Comparison of ENCODE assay signal across 18 cellular contexts in genomic region chr16:1028524-1029258, GRCh38. TPM values are rescaled to one million over a fixed set of nuclear protein-coding genes. Genes with fewer than 3 reads are reported as not detected.
DNase-seq lines count a peak whose midpoint lies in the region; ATAC-seq lines count a peak whose summit lies in the region.
"Had no signal": no experiment of that assay in that cellular context is flagged by ENCODE, and none has a peak within 500 bp of the region (broad histone marks: within the 10 kb centered on the region; RNA-seq: fewer than 3 reads in every experiment).

No MANE protein-coding gene starts in this region.

- H3K4ac ChIP-seq in mesenchymal stem cell (ENCODE audit: low read depth in 1 of 2, low read length in 2 of 2): no peak overlapping the region

- WGBS in mesenchymal stem cell: 65% methylated on average over 39 of the region's 39 CpGs

- no peaks in the 10 kb centered on the region for H3K36me3 ChIP-seq in naive thymus-derived CD4-positive, alpha-beta T cell (ENCODE audit: control insufficient read depth in 2 of 3, insufficient read depth in 3 of 3, low read length in 3 of 3)
- no peaks in the 10 kb centered on the region for H3K36me3 ChIP-seq in mesenchymal stem cell (ENCODE audit: control insufficient read depth in 1 of 2, insufficient read depth in 2 of 2, low read depth in 1 of 2, low read length in 2 of 2)

- no peak overlapping the region for H3K4me3 ChIP-seq in naive thymus-derived CD4-positive, alpha-beta T cell (ENCODE audit: low read length)
- no peak overlapping the region for H3K4me3 ChIP-seq in mesenchymal stem cell (ENCODE audit: insufficient read depth in 1 of 2, low read depth in 1 of 2, low read length in 2 of 2)
- H3K4me3 ChIP-seq: PC-9 had no signal

- H2BK120ac ChIP-seq in mesenchymal stem cell (ENCODE audit: low read depth, low read length): no peak overlapping the region

- peaks cover 14% of the 10 kb centered on the region for H3K4me1 Mint-ChIP-seq in stimulated activated naive CD8-positive, alpha-beta T cell treated with anti-CD3 and anti-CD28 coated beads, Interleukin-15, amount 100 ng/mL, for 72 hours
- H3K4me1 Mint-ChIP-seq in naive thymus-derived CD4-positive, alpha-beta T cell: peaks cover 0 to 3% (median 0%) of the 10 kb centered on the region in 7 donors

- peak overlapping the region in 1 of 2 experiments; percentile 24 for H2BK12ac ChIP-seq in mesenchymal stem cell (ENCODE audit: low read length in 2 of 2)

- no peak overlapping the region for H2AFZ ChIP-seq in mesenchymal stem cell (ENCODE audit: low read depth, low read length)
- H2AFZ ChIP-seq: PC-9 had no signal

- CTCF ChIA-PET in naive thymus-derived CD4-positive, alpha-beta T cell (lab: Charles Lee): interaction anchor here (0.7 kb wide), 1 partner anchor 1135 kb away, joined by 4 read pairs; no protein-coding TSS in a partner anchor

- H3K9ac ChIP-seq in mesenchymal stem cell (ENCODE audit: low read length): no peak overlapping the region
- H3K9ac ChIP-seq: KMS-11 had no signal

- no peak overlapping the region for H2BK5ac ChIP-seq in mesenchymal stem cell (ENCODE audit: low read depth, low read length, poor library complexity, severe bottlenecking)

- no peak overlapping the region for H3K14ac ChIP-seq in mesenchymal stem cell (ENCODE audit: low read length in 2 of 2)

- no peaks in the 10 kb centered on the region for H3K79me1 ChIP-seq in mesenchymal stem cell (replicated peaks; ENCODE audit: low read length, poor library complexity, severe bottlenecking)

- DNase-seq in stimulated activated naive CD8-positive, alpha-beta T cell treated with anti-CD3 and anti-CD28 coated beads, Interleukin-15, amount 100 ng/mL, for 72 hours: no peak
- DNase-seq in stimulated activated naive CD8-positive, alpha-beta T cell treated with anti-CD3 and anti-CD28 coated beads, Interleukin-15, Interleukin-2, amounts not matched to agents 100 U/mL and 50 U/mL, for 24 hours: no peak
- DNase-seq in naive thymus-derived CD4-positive, alpha-beta T cell: no peak
- DNase-seq in NCI-H2029 (lab: John Stamatoyannopoulos, UW) (no peak), mesenchymal stem cell (no peak), HPDE6-E6E7 (ENCODE audit: extremely low spot score) (no peak)
- DNase-seq: C1 segment of cervical spinal cord, GOT3, MV-4-11, NCI-H187 treated with DMSO at 0.1 percent for 48 hours, NCI-H345, NCI-H526, PC-9 had no signal

- H4K8ac ChIP-seq in mesenchymal stem cell (ENCODE audit: low read length): no peak overlapping the region

- peaks cover 31% of the 10 kb centered on the region for H3K27me3 Mint-ChIP-seq in stimulated activated naive CD8-positive, alpha-beta T cell treated with anti-CD3 and anti-CD28 coated beads, Interleukin-15, amount 100 ng/mL, for 72 hours
- H3K27me3 Mint-ChIP-seq in naive thymus-derived CD4-positive, alpha-beta T cell: peaks cover 0 to 15% (median 5%) of the 10 kb centered on the region in 5 donors

- POLR2A ChIA-PET in naive thymus-derived CD4-positive, alpha-beta T cell (lab: Charles Lee): no interaction called here

- no peak overlapping the region for H3K23ac ChIP-seq in mesenchymal stem cell (ENCODE audit: low read length in 2 of 2)

- no peaks in the 10 kb centered on the region for H3K4me1 ChIP-seq in naive thymus-derived CD4-positive, alpha-beta T cell (ENCODE audit: control insufficient read depth in 2 of 2, insufficient read depth in 2 of 2, low read length in 2 of 2)
- H3K4me1 ChIP-seq in mesenchymal stem cell (ENCODE audit: control insufficient read depth, insufficient read depth, low read depth, low read length): no peaks in the 10 kb centered on the region

- H3K4me2 ChIP-seq in mesenchymal stem cell (ENCODE audit: low read length, poor library complexity, severe bottlenecking): no peak overlapping the region
- H3K4me2 ChIP-seq: KMS-11, PC-9 had no signal

- H3K9me3 ChIP-seq in naive thymus-derived CD4-positive, alpha-beta T cell (ENCODE audit: control insufficient read depth in 2 of 3, low read length in 3 of 3): no peaks in the 10 kb centered on the region
- peaks cover 14% of the 10 kb centered on the region for H3K9me3 ChIP-seq in mesenchymal stem cell (ENCODE audit: control insufficient read depth, low read length)

- H3K27ac ChIP-seq in angular gyrus (ENCODE audit: low read depth, low read length) (peak overlapping the region; percentile 93), mesenchymal stem cell (ENCODE audit: low read length, poor library complexity, severe bottlenecking) (no peak overlapping the region)
- H3K27ac ChIP-seq in naive thymus-derived CD4-positive, alpha-beta T cell (ENCODE audit: low read depth, low read length): no peak overlapping the region
- H3K27ac ChIP-seq: KMS-11, PC-9, RWPE1 had no signal

- H3K18ac ChIP-seq in mesenchymal stem cell (ENCODE audit: low read depth in 1 of 2, low read length in 2 of 2): no peak overlapping the region

- no peaks in the 10 kb centered on the region for H3K9me3 Mint-ChIP-seq in stimulated activated naive CD8-positive, alpha-beta T cell treated with anti-CD3 and anti-CD28 coated beads, Interleukin-15, amount 100 ng/mL, for 72 hours
- no peaks in the 10 kb centered on the region for H3K9me3 Mint-ChIP-seq in naive thymus-derived CD4-positive, alpha-beta T cell

- no peaks in the 10 kb centered on the region for H3K36me3 Mint-ChIP-seq in naive thymus-derived CD4-positive, alpha-beta T cell

- H3K27ac Mint-ChIP-seq in stimulated activated naive CD8-positive, alpha-beta T cell treated with anti-CD3 and anti-CD28 coated beads, Interleukin-15, amount 100 ng/mL, for 72 hours: no peak overlapping the region
- no peak overlapping the region for H3K27ac Mint-ChIP-seq in naive thymus-derived CD4-positive, alpha-beta T cell

- H3K4me3 Mint-ChIP-seq in stimulated activated naive CD8-positive, alpha-beta T cell treated with anti-CD3 and anti-CD28 coated beads, Interleukin-15, amount 100 ng/mL, for 72 hours: no peak overlapping the region
- H3K4me3 Mint-ChIP-seq in naive thymus-derived CD4-positive, alpha-beta T cell: peak overlapping the region in 1 of 10 donors; percentile 29

- intact Hi-C loops in naive thymus-derived CD4-positive, alpha-beta T cell (cut with micrococcal nuclease): no loop called here

- no peaks in the 10 kb centered on the region for H3K27me3 ChIP-seq in naive thymus-derived CD4-positive, alpha-beta T cell (ENCODE audit: control insufficient read depth in 2 of 2, insufficient read depth in 2 of 2, low read length in 2 of 2)
- peaks cover 0 to 80% of the 10 kb centered on the region in 2 experiments for H3K27me3 ChIP-seq in mesenchymal stem cell (ENCODE audit: control insufficient read depth in 1 of 2, insufficient read depth in 1 of 2, low read length in 2 of 2)

- ATAC-seq in stimulated activated naive CD8-positive, alpha-beta T cell treated with anti-CD3 and anti-CD28 coated beads, Interleukin-15, amount 100 ng/mL, for 72 hours: peak; percentile 16
- no peak for ATAC-seq in stimulated activated naive CD8-positive, alpha-beta T cell treated with anti-CD3 and anti-CD28 coated beads, Interleukin-15, Interleukin-2, amounts not matched to agents 100 U/mL and 50 U/mL, for 24 hours
- ATAC-seq in naive thymus-derived CD4-positive, alpha-beta T cell: peak; percentile 23

- H2BK15ac ChIP-seq in mesenchymal stem cell (ENCODE audit: low read depth, poor library complexity, severe bottlenecking): no peak overlapping the region

- H4K91ac ChIP-seq in mesenchymal stem cell (ENCODE audit: low read length): no peak overlapping the region

- no peak overlapping the region for H2AK5ac ChIP-seq in mesenchymal stem cell (ENCODE audit: low read length, severe bottlenecking)

RNA-seq across cellular contexts. Expression of gene SSTR5, which starts 43.9 kb away (rescaled TPM):
- not detected for total RNA-seq in naive thymus-derived CD4-positive, alpha-beta T cell
- not detected for polyA plus RNA-seq in naive thymus-derived CD4-positive, alpha-beta T cell
- polyA plus RNA-seq in mesenchymal stem cell (2013, experiment 1 of 2): not detected
- polyA plus RNA-seq in mesenchymal stem cell (2013, experiment 2 of 2): not detected
- total RNA-seq: A673, PC-9, SK-MEL-5 had no signal

RNA-seq across cellular contexts. Expression of gene SOX8, which starts 47.1 kb away (rescaled TPM):
- 1 to 10 TPM in 4 of 5 experiments, under 1 TPM in 1; 0.07 to 5.4 (median 4.7) TPM for total RNA-seq in naive thymus-derived CD4-positive, alpha-beta T cell
- 1 to 10 TPM; 2.3 to 3.1 TPM for polyA plus RNA-seq in naive thymus-derived CD4-positive, alpha-beta T cell
- polyA plus RNA-seq in mesenchymal stem cell (2013, experiment 1 of 2): 0.15 TPM
- 0.08 TPM for polyA plus RNA-seq in mesenchymal stem cell (2013, experiment 2 of 2)
- total RNA-seq: PC-9 had no signal

RNA-seq across cellular contexts. Expression of gene LMF1, which starts 57.9 kb away (rescaled TPM):
- 10 to 100 TPM; 25.9 to 63.1 (median 43.1) TPM for total RNA-seq in naive thymus-derived CD4-positive, alpha-beta T cell
- 10 to 100 TPM; 10.6 to 19.4 TPM for polyA plus RNA-seq in naive thymus-derived CD4-positive, alpha-beta T cell
- 4.3 TPM for polyA plus RNA-seq in mesenchymal stem cell (2013, experiment 1 of 2)
- 5.4 TPM for polyA plus RNA-seq in mesenchymal stem cell (2013, experiment 2 of 2)
